Comparison of ENCODE assay signal across 8 cellular contexts in the genomic region with DNA sequence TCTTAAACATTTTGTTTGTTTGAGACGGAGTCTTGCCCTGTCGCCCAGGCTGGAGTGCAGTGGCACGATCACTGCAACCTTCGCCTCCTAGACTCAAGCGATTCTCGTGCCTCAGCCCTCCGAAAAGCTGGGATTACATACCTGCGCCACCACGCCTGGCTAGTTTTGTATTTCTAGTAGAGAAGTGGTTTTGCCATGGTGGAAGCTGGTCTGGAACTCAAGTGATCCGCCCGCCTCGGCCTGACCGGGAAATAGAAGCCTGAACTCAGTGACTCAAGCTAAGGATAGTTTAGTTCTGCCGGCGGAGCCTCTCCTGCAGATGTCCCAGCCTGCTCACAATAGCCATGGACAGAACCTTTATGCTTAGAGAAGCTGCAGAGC. TPM values are rescaled to one million over a fixed set of nuclear protein-coding genes. Genes with fewer than 3 reads are reported as not detected.
DNase-seq lines count a peak whose midpoint lies in the region; ATAC-seq and TF ChIP-seq lines count a peak whose summit lies in the region.

No MANE protein-coding gene starts in this region.

- peaks cover 34% of the 10 kb centered on the region for H3K4me1 ChIP-seq in CD8-positive, alpha-beta T cell (ENCODE audit: insufficient read depth, low read length)
- H3K4me1 ChIP-seq in iPS-20b (ENCODE audit: insufficient read depth, low read length) (peaks cover 12% of the 10 kb centered on the region; the same call in 1 of the 2 replicates), sigmoid colon (peaks cover 0 to 31% (median 24%) of the 10 kb centered on the region in 4 donors)

- no peaks in the 10 kb centered on the region for H3K27me3 Mint-ChIP-seq in CD8-positive, alpha-beta T cell (ENCODE audit: low read depth)

- H3K36me3 ChIP-seq in CD8-positive, alpha-beta T cell (ENCODE audit: insufficient read depth, low read length): peaks cover 4% of the 10 kb centered on the region
- H3K36me3 ChIP-seq in iPS-20b (ENCODE audit: insufficient read depth, low read depth, low read length): peaks cover 32% of the 10 kb centered on the region
- H3K36me3 ChIP-seq in sigmoid colon: peaks cover 0 to 32% (median 9%) of the 10 kb centered on the region in 4 donors

- H3K4me3 Mint-ChIP-seq in CD8-positive, alpha-beta T cell: peak overlapping the region; percentile 100

- TF ChIP-seq CTCF in CD8-positive, alpha-beta T cell (IDR thresholded peaks at IDR 0.05): no peak
- no peak for TF ChIP-seq CTCF in sigmoid colon (IDR thresholded peaks at IDR 0.05)

- intact Hi-C loops in CD8-positive, alpha-beta T cell (cut with DNase I, micrococcal nuclease): loop anchor here (1.0 to 5.0 kb wide), 11 partner anchors 53 to 1402 kb away; partner anchors contain the start of genes ZNF254 (in 2 of the 2), ZNF675 (in 2 of the 2), ZNF681 (in 2 of the 2) and ZNF91 (in 2 of the 2)
- intact Hi-C loops in sigmoid colon (cut with DNase I): loop anchor here (2.0 to 10.0 kb wide), 6 partner anchors 53 to 759 kb away; partner anchors contain the start of genes ZNF254, ZNF675, ZNF681 and ZNF726

- no peaks in the 10 kb centered on the region for H3K27me3 ChIP-seq in CD8-positive, alpha-beta T cell (ENCODE audit: insufficient read depth, low read length)
- H3K27me3 ChIP-seq in iPS-20b (ENCODE audit: insufficient read depth, low read length) (no peaks in the 10 kb centered on the region), sigmoid colon (no peaks in the 10 kb centered on the region)

- peaks cover 53% of the 10 kb centered on the region for H3K4me1 Mint-ChIP-seq in CD8-positive, alpha-beta T cell (ENCODE audit: low read depth)

- H3K9me3 Mint-ChIP-seq in CD8-positive, alpha-beta T cell: no peaks in the 10 kb centered on the region

- peak overlapping the region; percentile 99 for H3K27ac Mint-ChIP-seq in CD8-positive, alpha-beta T cell

- peak; percentile 12 for ATAC-seq in CD8-positive, alpha-beta T cell
- ATAC-seq in GM19043 (IDR thresholded peaks at IDR 0.05; ENCODE audit: low read depth, unreplicated experiment): peak; percentile 17
- peak; percentile 28 for ATAC-seq in HG03342 (IDR thresholded peaks at IDR 0.05; ENCODE audit: unreplicated experiment)

- peak overlapping the region; percentile 92 for H3K27ac ChIP-seq in CD8-positive, alpha-beta T cell (ENCODE audit: low read depth, low read length)
- H3K27ac ChIP-seq in iPS-20b (ENCODE audit: low read length) (peak overlapping the region; percentile 52), sigmoid colon (peak overlapping the region; percentile 92 to 96 (median 95))

- POLR2A ChIA-PET in CD8-positive, alpha-beta T cell (lab: Charles Lee): interaction anchor here (0.7 to 3.2 kb wide), 14 partner anchors 9 to 916 kb away, joined by 3 to 23 read pairs (median 4); partner anchors contain the start of genes ZNF254, ZNF675, ZNF681 and ZNF91

- H3K9me3 ChIP-seq in CD8-positive, alpha-beta T cell (ENCODE audit: low read length): no peaks in the 10 kb centered on the region
- H3K9me3 ChIP-seq in iPS-20b (ENCODE audit: insufficient read depth, low read depth, low read length): no peaks in the 10 kb centered on the region
- H3K9me3 ChIP-seq in sigmoid colon: no peaks in the 10 kb centered on the region

- no peak for TF ChIP-seq POLR2A in sigmoid colon (IDR thresholded peaks at IDR 0.05)

- TF ChIP-seq EP300 in sigmoid colon (IDR thresholded peaks at IDR 0.05): no peak

- DNase-seq in CD8-positive, alpha-beta T cell: peak in 4 of 7 experiments; percentile 4 to 34 (median 14)
- DNase-seq in RPMI7951 (ENCODE audit: low read depth) (peak; percentile 70), brain pericyte (ENCODE audit: low read depth, low spot score) (peak; percentile 32), sigmoid colon (peak; percentile 75), H4 (ENCODE audit: low spot score) (no peak)

- CTCF ChIA-PET in CD8-positive, alpha-beta T cell (lab: Charles Lee): interaction anchor here (0.6 kb wide), 1 partner anchor 9 kb away, joined by 3 read pairs; no protein-coding TSS in a partner anchor

- peak overlapping the region; percentile 99 for H3K9ac ChIP-seq in iPS-20b (ENCODE audit: low read depth, low read length)

- H3K4me3 ChIP-seq in CD8-positive, alpha-beta T cell (ENCODE audit: low read depth, low read length): peak overlapping the region; percentile 99
- H3K4me3 ChIP-seq in iPS-20b (ENCODE audit: low read length) (peak overlapping the region; percentile 98), sigmoid colon (peak overlapping the region; percentile 69 to 85 (median 74))

- WGBS in sigmoid colon, 2 donors: 0 to 1% methylated on average over 15 of the region's 15 CpGs

- H3K36me3 Mint-ChIP-seq in CD8-positive, alpha-beta T cell: peaks cover 33% of the 10 kb centered on the region

RNA-seq across cellular contexts. Expression of gene ZNF254, which starts 53.0 kb away (rescaled TPM):
- total RNA-seq in CD8-positive, alpha-beta T cell: 10 to 100 TPM; 11.2 to 14.2 TPM
- total RNA-seq in RPMI7951 (2014; rRNA removed; shearing (Covaris generic)): 11.4 and 12.5 TPM in 2 replicates
- total RNA-seq in sigmoid colon: 10 to 100 TPM; 11.3 to 23.0 (median 18.7) TPM
- 10 to 100 TPM in 1 of 3 donors, 1 to 10 TPM in 2; 5.5 to 11.6 (median 6.0) TPM for polyA plus RNA-seq in sigmoid colon
- 15.1 and 19.4 TPM in 2 replicates for total RNA-seq in H4 (2014; rRNA removed; shearing (Covaris generic))
